ENCODE assay signal across 1 cellular context in the genomic region with DNA sequence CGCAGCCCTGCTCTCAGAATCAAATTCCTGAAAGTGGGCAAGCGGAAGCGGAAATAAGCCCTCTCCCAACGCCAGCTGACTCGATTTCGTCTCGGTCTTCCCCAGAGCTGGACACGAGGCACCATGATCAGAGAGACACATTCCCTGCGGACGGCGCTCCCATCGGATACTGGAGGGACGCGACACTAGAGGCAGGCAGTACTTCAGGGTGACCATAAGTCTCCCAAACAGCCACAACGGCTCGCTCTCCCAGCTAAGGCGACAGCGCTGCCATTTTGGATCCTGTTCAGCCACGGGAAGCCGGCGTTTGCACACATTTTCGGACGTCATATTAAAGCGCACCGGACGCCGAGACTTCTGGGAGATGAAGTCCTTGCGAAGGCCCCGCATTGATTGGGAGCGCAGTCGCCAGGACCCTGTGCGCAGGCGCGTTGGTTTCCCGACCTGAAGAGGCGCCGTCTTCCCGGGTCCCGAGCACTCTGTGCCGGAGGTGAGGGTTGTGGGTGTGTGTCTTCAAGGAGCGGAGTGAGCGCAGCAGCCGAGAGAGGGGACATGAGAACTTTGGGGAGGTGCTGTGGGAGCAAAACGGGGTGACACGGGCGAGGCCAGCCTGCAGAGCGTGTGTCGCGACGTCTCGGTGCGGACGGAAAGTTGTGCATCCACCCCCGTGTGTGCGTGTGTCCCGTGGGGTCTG.
TF ChIP-seq lines count a peak whose summit lies in the region.

Gene ZNF2, plus strand, starts transcription at position 439 of the 694 bp plus-strand sequence. CDS start 10,418 bp downstream, outside the sequence.

TF ChIP-seq in K562, 482 proteins besides CTCF, POLR2A, EP300 and RAD21 (continued from another document and continues in another):
- TF ChIP-seq, protein P1, sequence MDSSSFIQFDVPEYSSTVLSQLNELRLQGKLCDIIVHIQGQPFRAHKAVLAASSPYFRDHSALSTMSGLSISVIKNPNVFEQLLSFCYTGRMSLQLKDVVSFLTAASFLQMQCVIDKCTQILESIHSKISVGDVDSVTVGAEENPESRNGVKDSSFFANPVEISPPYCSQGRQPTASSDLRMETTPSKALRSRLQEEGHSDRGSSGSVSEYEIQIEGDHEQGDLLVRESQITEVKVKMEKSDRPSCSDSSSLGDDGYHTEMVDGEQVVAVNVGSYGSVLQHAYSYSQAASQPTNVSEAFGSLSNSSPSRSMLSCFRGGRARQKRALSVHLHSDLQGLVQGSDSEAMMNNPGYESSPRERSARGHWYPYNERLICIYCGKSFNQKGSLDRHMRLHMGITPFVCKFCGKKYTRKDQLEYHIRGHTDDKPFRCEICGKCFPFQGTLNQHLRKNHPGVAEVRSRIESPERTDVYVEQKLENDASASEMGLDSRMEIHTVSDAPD (CRISPR knock-in tag; IDR thresholded peaks at IDR 0.05) = no peak
- TF ChIP-seq BCL6 (CRISPR knock-in tag; IDR thresholded peaks at IDR 0.05) = no peak
- TF ChIP-seq MYBL2 (IDR thresholded peaks at IDR 0.05; ENCODE audit: low read depth) = no peak; the same call in 1 of the 2 replicates
- no peak for TF ChIP-seq MYBL2 (CRISPR knock-in tag; IDR thresholded peaks at IDR 0.05; ENCODE audit: borderline replicate concordance)
- TF ChIP-seq, protein P2, sequence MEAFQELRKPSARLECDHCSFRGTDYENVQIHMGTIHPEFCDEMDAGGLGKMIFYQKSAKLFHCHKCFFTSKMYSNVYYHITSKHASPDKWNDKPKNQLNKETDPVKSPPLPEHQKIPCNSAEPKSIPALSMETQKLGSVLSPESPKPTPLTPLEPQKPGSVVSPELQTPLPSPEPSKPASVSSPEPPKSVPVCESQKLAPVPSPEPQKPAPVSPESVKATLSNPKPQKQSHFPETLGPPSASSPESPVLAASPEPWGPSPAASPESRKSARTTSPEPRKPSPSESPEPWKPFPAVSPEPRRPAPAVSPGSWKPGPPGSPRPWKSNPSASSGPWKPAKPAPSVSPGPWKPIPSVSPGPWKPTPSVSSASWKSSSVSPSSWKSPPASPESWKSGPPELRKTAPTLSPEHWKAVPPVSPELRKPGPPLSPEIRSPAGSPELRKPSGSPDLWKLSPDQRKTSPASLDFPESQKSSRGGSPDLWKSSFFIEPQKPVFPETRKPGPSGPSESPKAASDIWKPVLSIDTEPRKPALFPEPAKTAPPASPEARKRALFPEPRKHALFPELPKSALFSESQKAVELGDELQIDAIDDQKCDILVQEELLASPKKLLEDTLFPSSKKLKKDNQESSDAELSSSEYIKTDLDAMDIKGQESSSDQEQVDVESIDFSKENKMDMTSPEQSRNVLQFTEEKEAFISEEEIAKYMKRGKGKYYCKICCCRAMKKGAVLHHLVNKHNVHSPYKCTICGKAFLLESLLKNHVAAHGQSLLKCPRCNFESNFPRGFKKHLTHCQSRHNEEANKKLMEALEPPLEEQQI (IDR thresholded peaks at IDR 0.05) = no peak
- no peak for TF ChIP-seq TAF15 (IDR thresholded peaks at IDR 0.05; ENCODE audit: low read depth, low read length)
- TF ChIP-seq ADNP (tag; IDR thresholded peaks at IDR 0.05) = no peak
- TF ChIP-seq ZNF780A (CRISPR knock-in tag; IDR thresholded peaks at IDR 0.05) = no peak
- peak; percentile 91 for TF ChIP-seq MBD2 (IDR thresholded peaks at IDR 0.05; ENCODE audit: borderline replicate concordance, low read depth)
- no peak for TF ChIP-seq CBFA2T3 (IDR thresholded peaks at IDR 0.05)
- no peak for TF ChIP-seq TCFL5 (CRISPR knock-in tag; conservative IDR thresholded peaks at IDR 0.05)
- TF ChIP-seq NKRF (IDR thresholded peaks at IDR 0.05; ENCODE audit: borderline replicate concordance) = peak; percentile 96
- TF ChIP-seq ZBTB9 (CRISPR knock-in tag; IDR thresholded peaks at IDR 0.05) = 0 out of 2 replicates have a peak, but pooled peaks have one; percentile 38
- no peak for TF ChIP-seq ZC3H4 (CRISPR knock-in tag; IDR thresholded peaks at IDR 0.05; ENCODE audit: borderline replicate concordance)
- TF ChIP-seq ZNF766 (CRISPR knock-in tag; conservative IDR thresholded peaks at IDR 0.05) = peak; percentile 83
- TF ChIP-seq MNT (conservative IDR thresholded peaks at IDR 0.05) = peak; percentile 90 to 96
- peak; percentile 34; the same call in 1 of the 2 replicates for TF ChIP-seq ZNF263 (CRISPR knock-in tag; IDR thresholded peaks at IDR 0.05; ENCODE audit: borderline replicate concordance)
- TF ChIP-seq, protein P3, sequence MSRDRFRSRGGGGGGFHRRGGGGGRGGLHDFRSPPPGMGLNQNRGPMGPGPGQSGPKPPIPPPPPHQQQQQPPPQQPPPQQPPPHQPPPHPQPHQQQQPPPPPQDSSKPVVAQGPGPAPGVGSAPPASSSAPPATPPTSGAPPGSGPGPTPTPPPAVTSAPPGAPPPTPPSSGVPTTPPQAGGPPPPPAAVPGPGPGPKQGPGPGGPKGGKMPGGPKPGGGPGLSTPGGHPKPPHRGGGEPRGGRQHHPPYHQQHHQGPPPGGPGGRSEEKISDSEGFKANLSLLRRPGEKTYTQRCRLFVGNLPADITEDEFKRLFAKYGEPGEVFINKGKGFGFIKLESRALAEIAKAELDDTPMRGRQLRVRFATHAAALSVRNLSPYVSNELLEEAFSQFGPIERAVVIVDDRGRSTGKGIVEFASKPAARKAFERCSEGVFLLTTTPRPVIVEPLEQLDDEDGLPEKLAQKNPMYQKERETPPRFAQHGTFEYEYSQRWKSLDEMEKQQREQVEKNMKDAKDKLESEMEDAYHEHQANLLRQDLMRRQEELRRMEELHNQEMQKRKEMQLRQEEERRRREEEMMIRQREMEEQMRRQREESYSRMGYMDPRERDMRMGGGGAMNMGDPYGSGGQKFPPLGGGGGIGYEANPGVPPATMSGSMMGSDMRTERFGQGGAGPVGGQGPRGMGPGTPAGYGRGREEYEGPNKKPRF (IDR thresholded peaks at IDR 0.05; ENCODE audit: low read depth, low read length) = no peak
- TF ChIP-seq RBM17 (IDR thresholded peaks at IDR 0.05; ENCODE audit: borderline replicate concordance, low read depth, low read length) = no peak
- TF ChIP-seq PYGO2 (tag; IDR thresholded peaks at IDR 0.05) = no peak
- TF ChIP-seq PHF8 (IDR thresholded peaks at IDR 0.05; ENCODE audit: borderline replicate concordance, low read length) = peak; percentile 99
- TF ChIP-seq HMG20B (CRISPR knock-in tag; IDR thresholded peaks at IDR 0.05) = no peak
- TF ChIP-seq, protein P4, sequence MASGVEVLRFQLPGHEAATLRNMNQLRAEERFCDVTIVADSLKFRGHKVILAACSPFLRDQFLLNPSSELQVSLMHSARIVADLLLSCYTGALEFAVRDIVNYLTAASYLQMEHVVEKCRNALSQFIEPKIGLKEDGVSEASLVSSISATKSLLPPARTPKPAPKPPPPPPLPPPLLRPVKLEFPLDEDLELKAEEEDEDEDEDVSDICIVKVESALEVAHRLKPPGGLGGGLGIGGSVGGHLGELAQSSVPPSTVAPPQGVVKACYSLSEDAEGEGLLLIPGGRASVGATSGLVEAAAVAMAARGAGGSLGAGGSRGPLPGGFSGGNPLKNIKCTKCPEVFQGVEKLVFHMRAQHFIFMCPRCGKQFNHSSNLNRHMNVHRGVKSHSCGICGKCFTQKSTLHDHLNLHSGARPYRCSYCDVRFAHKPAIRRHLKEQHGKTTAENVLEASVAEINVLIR (CRISPR knock-in tag; IDR thresholded peaks at IDR 0.05) = peak; percentile 95
- TF ChIP-seq RFX1 (IDR thresholded peaks at IDR 0.05) = no peak
- no peak for TF ChIP-seq FIP1L1 (IDR thresholded peaks at IDR 0.05; ENCODE audit: low read depth, low read length, poor library complexity, severe bottlenecking)
- no peak for TF ChIP-seq ZBTB43 (CRISPR knock-in tag; IDR thresholded peaks at IDR 0.05)
- TF ChIP-seq SPI1 (IDR thresholded peaks at IDR 0.05; ENCODE audit: borderline replicate concordance, low read depth, low read length) = no peak
- TF ChIP-seq GABPB2 (CRISPR knock-in tag; conservative IDR thresholded peaks at IDR 0.05) = no peak
- TF ChIP-seq ZBED1 (IDR thresholded peaks at IDR 0.05) = no peak
- peak; percentile 96 for TF ChIP-seq SIN3B (IDR thresholded peaks at IDR 0.05; ENCODE audit: low read depth)
- no peak for TF ChIP-seq IRF2 (CRISPR knock-in tag; IDR thresholded peaks at IDR 0.05)
- no peak for TF ChIP-seq CHCHD3 (CRISPR knock-in tag; IDR thresholded peaks at IDR 0.05)
- TF ChIP-seq CEBPB (tag; IDR thresholded peaks at IDR 0.05) = no peak; the same call in 1 of the 2 replicates
- no peak for TF ChIP-seq WHSC1 (IDR thresholded peaks at IDR 0.05; ENCODE audit: low read length)
- TF ChIP-seq SP1 (CRISPR knock-in tag; IDR thresholded peaks at IDR 0.05) = peak; percentile 73; the same call in 1 of the 2 replicates
- no peak for TF ChIP-seq SRSF9 (IDR thresholded peaks at IDR 0.05; ENCODE audit: borderline replicate concordance, low read depth, low read length)
- TF ChIP-seq ZNF778 (CRISPR knock-in tag; IDR thresholded peaks at IDR 0.05) = no peak
- TF ChIP-seq ARHGAP35 (IDR thresholded peaks at IDR 0.05; ENCODE audit: partially characterized antibody) = no peak
- peak; percentile 96 to 97 for TF ChIP-seq NRF1 (conservative IDR thresholded peaks at IDR 0.05 in 1 of 2, IDR thresholded peaks at IDR 0.05 in 1 of 2)
- TF ChIP-seq TCF7 (IDR thresholded peaks at IDR 0.05; ENCODE audit: borderline replicate concordance) = no peak
- no peak for TF ChIP-seq ARID1B (IDR thresholded peaks at IDR 0.05)
- TF ChIP-seq, protein P5, sequence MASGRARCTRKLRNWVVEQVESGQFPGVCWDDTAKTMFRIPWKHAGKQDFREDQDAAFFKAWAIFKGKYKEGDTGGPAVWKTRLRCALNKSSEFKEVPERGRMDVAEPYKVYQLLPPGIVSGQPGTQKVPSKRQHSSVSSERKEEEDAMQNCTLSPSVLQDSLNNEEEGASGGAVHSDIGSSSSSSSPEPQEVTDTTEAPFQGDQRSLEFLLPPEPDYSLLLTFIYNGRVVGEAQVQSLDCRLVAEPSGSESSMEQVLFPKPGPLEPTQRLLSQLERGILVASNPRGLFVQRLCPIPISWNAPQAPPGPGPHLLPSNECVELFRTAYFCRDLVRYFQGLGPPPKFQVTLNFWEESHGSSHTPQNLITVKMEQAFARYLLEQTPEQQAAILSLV (tag; IDR thresholded peaks at IDR 0.05) = no peak
- TF ChIP-seq ELF1 (tag; IDR thresholded peaks at IDR 0.05) = peak; percentile 81
- TF ChIP-seq, protein P6, sequence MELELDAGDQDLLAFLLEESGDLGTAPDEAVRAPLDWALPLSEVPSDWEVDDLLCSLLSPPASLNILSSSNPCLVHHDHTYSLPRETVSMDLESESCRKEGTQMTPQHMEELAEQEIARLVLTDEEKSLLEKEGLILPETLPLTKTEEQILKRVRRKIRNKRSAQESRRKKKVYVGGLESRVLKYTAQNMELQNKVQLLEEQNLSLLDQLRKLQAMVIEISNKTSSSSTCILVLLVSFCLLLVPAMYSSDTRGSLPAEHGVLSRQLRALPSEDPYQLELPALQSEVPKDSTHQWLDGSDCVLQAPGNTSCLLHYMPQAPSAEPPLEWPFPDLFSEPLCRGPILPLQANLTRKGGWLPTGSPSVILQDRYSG (tag; conservative IDR thresholded peaks at IDR 0.05; ENCODE audit: low read depth) = peak; percentile 81
- no peak for TF ChIP-seq ZNF3 (CRISPR knock-in tag; IDR thresholded peaks at IDR 0.05)
- TF ChIP-seq NCOA1 (IDR thresholded peaks at IDR 0.05; ENCODE audit: low read depth) = peak; percentile 64; the same call in 1 of the 2 replicates
- TF ChIP-seq LARP7 (IDR thresholded peaks at IDR 0.05) = no peak
- TF ChIP-seq KLF13 (tag; IDR thresholded peaks at IDR 0.05; ENCODE audit: borderline replicate concordance, low read depth) = peak; percentile 34; the same call in 1 of the 2 replicates
- no peak for TF ChIP-seq NCOA4 (IDR thresholded peaks at IDR 0.05; ENCODE audit: partially characterized antibody)
- no peak for TF ChIP-seq SRSF7 (optimal IDR thresholded peaks at IDR 0.05; ENCODE audit: low read depth, low read length)
- TF ChIP-seq NEUROD1 (IDR thresholded peaks at IDR 0.05; ENCODE audit: borderline replicate concordance, low read depth, low read length, partially characterized antibody) = no peak
